In the genomic region with DNA sequence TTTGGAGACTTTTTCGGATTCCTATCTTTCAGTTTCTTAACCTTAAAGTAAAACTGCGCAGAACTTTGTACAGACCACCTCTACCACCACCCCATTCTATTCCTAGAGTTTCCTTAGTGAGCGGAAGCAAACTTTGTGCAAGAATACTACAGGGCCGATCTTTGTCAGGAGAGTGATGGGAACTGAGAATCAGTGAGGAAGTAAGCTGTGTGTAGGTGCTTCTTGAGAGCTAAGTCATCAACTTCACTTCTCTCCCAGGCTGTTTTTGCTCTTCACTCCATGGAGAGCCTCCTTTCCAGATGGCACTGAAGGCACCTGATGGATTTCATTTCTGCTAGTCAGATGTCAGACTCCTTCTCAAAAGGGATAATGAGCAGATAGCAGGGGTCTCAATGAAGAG, we compare ENCODE assay signal across 16 cellular contexts.
A peak's percentile ranks its signal among the peaks of the same experiment; 100 is the strongest.
DNase-seq lines count a peak whose midpoint lies in the region; ATAC-seq and TF ChIP-seq lines count a peak whose summit lies in the region.
"Had no signal": no experiment of that assay in that cellular context is flagged by ENCODE, and none has a peak within 500 bp of the region (broad histone marks: within the 10 kb centered on the region; RNA-seq: fewer than 3 reads in every experiment).

No MANE protein-coding gene starts in this region.

- peak overlapping the region; percentile 7; the same call in 1 of the 2 replicates for H3K27ac Mint-ChIP-seq in GM23338
- H3K27ac Mint-ChIP-seq in neural progenitor cell = no peak overlapping the region
- no peak overlapping the region for H3K27ac Mint-ChIP-seq in stimulated activated memory B cell treated with anti-CD40 and anti-IgM and Interleukin-4, amounts not matched to agents 10 μg/mL and 1 μg/mL and 100 μg/mL, for 72 hours
- H3K27ac Mint-ChIP-seq: T-helper 1 cell treated with Interleukin-12 subunit alpha and Interleukin-12 subunit beta and Interleukin-4 antibody, amounts not matched to agents 30 μg/mL and 1 μg/mL, for 36 hours had no signal

- H3K4me3 Mint-ChIP-seq in GM23338 = no peak overlapping the region
- no peak overlapping the region for H3K4me3 Mint-ChIP-seq in neural progenitor cell
- H3K4me3 Mint-ChIP-seq in stimulated activated memory B cell treated with anti-CD40 and anti-IgM and Interleukin-4, amounts not matched to agents 10 μg/mL and 1 μg/mL and 100 μg/mL, for 72 hours = no peak overlapping the region
- H3K4me3 Mint-ChIP-seq: T-helper 1 cell treated with Interleukin-12 subunit alpha and Interleukin-12 subunit beta and Interleukin-4 antibody, amounts not matched to agents 30 μg/mL and 1 μg/mL, for 36 hours had no signal

- no peak overlapping the region; the same call in 1 of the 2 replicates for H2AFZ ChIP-seq in GM23338
- peak overlapping the region; percentile 40 for H2AFZ ChIP-seq in neural progenitor cell (replicated peaks)

- H3K9me3 Mint-ChIP-seq in GM23338 (no peaks in the 10 kb centered on the region), neural progenitor cell (no peaks in the 10 kb centered on the region)
- no peaks in the 10 kb centered on the region for H3K9me3 Mint-ChIP-seq in stimulated activated memory B cell treated with anti-CD40 and anti-IgM and Interleukin-4, amounts not matched to agents 10 μg/mL and 1 μg/mL and 100 μg/mL, for 72 hours

- H4K20me1 ChIP-seq in GM23338 (replicated peaks; ENCODE audit: insufficient read depth) (no peaks in the 10 kb centered on the region), neural progenitor cell (ENCODE audit: low read depth) (no peaks in the 10 kb centered on the region)

- H3K36me3 ChIP-seq in GM23338 (ENCODE audit: insufficient read depth) (no peaks in the 10 kb centered on the region), neural progenitor cell (no peaks in the 10 kb centered on the region)
- H3K36me3 ChIP-seq: SJCRH30 had no signal

- H3K4me2 ChIP-seq in GM23338 (peak overlapping the region; percentile 8; the same call in 1 of the 2 replicates), neural progenitor cell (no peak overlapping the region)

- no peak for DNase-seq in GM23338 (ENCODE audit: low spot score)
- DNase-seq in MV-4-11 (lab: John Stamatoyannopoulos, UW) = peak; percentile 12
- DNase-seq in neural progenitor cell (ENCODE audit: low spot score) = no peak
- no peak for DNase-seq in NCI-H1436 (lab: John Stamatoyannopoulos, UW)
- DNase-seq: ACHN, GOT3, KG1, NCI-H1436 treated with DMSO at 0.1 percent for 48 hours, NCI-H2029, NCI-H774 had no signal

- H3K79me2 ChIP-seq in GM23338 (replicated peaks; ENCODE audit: insufficient read depth) = no peaks in the 10 kb centered on the region
- H3K79me2 ChIP-seq in neural progenitor cell (ENCODE audit: low read depth) = no peaks in the 10 kb centered on the region

- H3K27ac ChIP-seq in GM23338 (ENCODE audit: low read depth) = no peak overlapping the region
- H3K27ac ChIP-seq in angular gyrus (ENCODE audit: low read depth, low read length) = peak overlapping the region; percentile 41
- H3K27ac ChIP-seq in neural progenitor cell = no peak overlapping the region
- H3K27ac ChIP-seq: C4-2B had no signal

- H3K9ac ChIP-seq in neural progenitor cell = no peak overlapping the region

- H3K4me3 ChIP-seq in GM23338 (no peak overlapping the region), neural progenitor cell (no peak overlapping the region)
- H3K4me3 ChIP-seq: SJCRH30 had no signal

- H3K36me3 Mint-ChIP-seq in GM23338 (ENCODE audit: low read depth) = no peaks in the 10 kb centered on the region
- H3K36me3 Mint-ChIP-seq in neural progenitor cell = no peaks in the 10 kb centered on the region
- no peaks in the 10 kb centered on the region for H3K36me3 Mint-ChIP-seq in stimulated activated memory B cell treated with anti-CD40 and anti-IgM and Interleukin-4, amounts not matched to agents 10 μg/mL and 1 μg/mL and 100 μg/mL, for 72 hours

- TF ChIP-seq CTCF in GM23338 (conservative IDR thresholded peaks at IDR 0.05; ENCODE audit: low read depth in 2 of 2) (no peak), neural progenitor cell (IDR thresholded peaks at IDR 0.05) (no peak)

- H3K4me1 Mint-ChIP-seq in GM23338 = peaks cover 24% of the 10 kb centered on the region
- peaks cover 30% of the 10 kb centered on the region for H3K4me1 Mint-ChIP-seq in neural progenitor cell
- H3K4me1 Mint-ChIP-seq in stimulated activated memory B cell treated with anti-CD40 and anti-IgM and Interleukin-4, amounts not matched to agents 10 μg/mL and 1 μg/mL and 100 μg/mL, for 72 hours = peaks cover 8% of the 10 kb centered on the region

- H3K9me3 ChIP-seq in neural progenitor cell (ENCODE audit: low read depth) = no peaks in the 10 kb centered on the region
- H3K9me3 ChIP-seq: SJCRH30 had no signal

- ATAC-seq in GM23338 (no peak), GM19397 (IDR thresholded peaks at IDR 0.05; ENCODE audit: unreplicated experiment) (no peak)
- ATAC-seq in stimulated activated memory B cell treated with anti-CD40 and anti-IgM and Interleukin-4, amounts not matched to agents 10 μg/mL and 1 μg/mL and 100 μg/mL, for 72 hours = no peak

- H3K4me1 ChIP-seq in GM23338 (ENCODE audit: insufficient read depth) (peaks cover 26% of the 10 kb centered on the region; the same call in 1 of the 2 replicates), neural progenitor cell (peaks cover 21% of the 10 kb centered on the region)

- no peaks in the 10 kb centered on the region for H3K27me3 Mint-ChIP-seq in GM23338 (ENCODE audit: insufficient read depth, low read depth, poor library complexity)
- no peaks in the 10 kb centered on the region for H3K27me3 Mint-ChIP-seq in neural progenitor cell (ENCODE audit: insufficient read depth, low read depth)
- H3K27me3 Mint-ChIP-seq in stimulated activated memory B cell treated with anti-CD40 and anti-IgM and Interleukin-4, amounts not matched to agents 10 μg/mL and 1 μg/mL and 100 μg/mL, for 72 hours = no peaks in the 10 kb centered on the region

- H3K27me3 ChIP-seq in GM23338 (ENCODE audit: insufficient read depth) (no peaks in the 10 kb centered on the region), neural progenitor cell (no peaks in the 10 kb centered on the region)
- H3K27me3 ChIP-seq: SJCRH30 had no signal

- H3K9me2 ChIP-seq in GM23338 (ENCODE audit: insufficient read depth) = peaks cover 7% of the 10 kb centered on the region; the same call in 1 of the 2 replicates

- H3F3A ChIP-seq in GM23338 (replicated peaks; ENCODE audit: low read depth) (no peaks in the 10 kb centered on the region), neural progenitor cell (ENCODE audit: low read depth) (no peaks in the 10 kb centered on the region)

TF ChIP-seq in GM23338, 12 proteins besides CTCF, POLR2A, EP300 and RAD21 (continues in another document):
- TF ChIP-seq, protein P1, sequence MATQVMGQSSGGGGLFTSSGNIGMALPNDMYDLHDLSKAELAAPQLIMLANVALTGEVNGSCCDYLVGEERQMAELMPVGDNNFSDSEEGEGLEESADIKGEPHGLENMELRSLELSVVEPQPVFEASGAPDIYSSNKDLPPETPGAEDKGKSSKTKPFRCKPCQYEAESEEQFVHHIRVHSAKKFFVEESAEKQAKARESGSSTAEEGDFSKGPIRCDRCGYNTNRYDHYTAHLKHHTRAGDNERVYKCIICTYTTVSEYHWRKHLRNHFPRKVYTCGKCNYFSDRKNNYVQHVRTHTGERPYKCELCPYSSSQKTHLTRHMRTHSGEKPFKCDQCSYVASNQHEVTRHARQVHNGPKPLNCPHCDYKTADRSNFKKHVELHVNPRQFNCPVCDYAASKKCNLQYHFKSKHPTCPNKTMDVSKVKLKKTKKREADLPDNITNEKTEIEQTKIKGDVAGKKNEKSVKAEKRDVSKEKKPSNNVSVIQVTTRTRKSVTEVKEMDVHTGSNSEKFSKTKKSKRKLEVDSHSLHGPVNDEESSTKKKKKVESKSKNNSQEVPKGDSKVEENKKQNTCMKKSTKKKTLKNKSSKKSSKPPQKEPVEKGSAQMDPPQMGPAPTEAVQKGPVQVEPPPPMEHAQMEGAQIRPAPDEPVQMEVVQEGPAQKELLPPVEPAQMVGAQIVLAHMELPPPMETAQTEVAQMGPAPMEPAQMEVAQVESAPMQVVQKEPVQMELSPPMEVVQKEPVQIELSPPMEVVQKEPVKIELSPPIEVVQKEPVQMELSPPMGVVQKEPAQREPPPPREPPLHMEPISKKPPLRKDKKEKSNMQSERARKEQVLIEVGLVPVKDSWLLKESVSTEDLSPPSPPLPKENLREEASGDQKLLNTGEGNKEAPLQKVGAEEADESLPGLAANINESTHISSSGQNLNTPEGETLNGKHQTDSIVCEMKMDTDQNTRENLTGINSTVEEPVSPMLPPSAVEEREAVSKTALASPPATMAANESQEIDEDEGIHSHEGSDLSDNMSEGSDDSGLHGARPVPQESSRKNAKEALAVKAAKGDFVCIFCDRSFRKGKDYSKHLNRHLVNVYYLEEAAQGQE (IDR thresholded peaks at IDR 0.05; ENCODE audit: unreplicated experiment) = no peak
- TF ChIP-seq ZNF114 (CRISPR knock-in tag; IDR thresholded peaks at IDR 0.05) = no peak
- no peak for TF ChIP-seq EZH2 (IDR thresholded peaks at IDR 0.05; ENCODE audit: low read depth, unreplicated experiment)
- TF ChIP-seq NANOG (IDR thresholded peaks at IDR 0.05; ENCODE audit: borderline replicate concordance) = no peak
